Comparison of ENCODE assay signal across 8 cellular contexts in genomic region chr19:15629003-15629880, GRCh38. TPM values are rescaled to one million over a fixed set of nuclear protein-coding genes. Genes with fewer than 3 reads are reported as not detected.
DNase-seq lines count a peak whose midpoint lies in the region; ATAC-seq, FAIRE-seq and TF ChIP-seq lines count a peak whose summit lies in the region.

No MANE protein-coding gene starts in this region.

- no peak for TF ChIP-seq EP300 in transverse colon (IDR thresholded peaks at IDR 0.05; ENCODE audit: low read depth)

- DNase-seq in D721Med (ENCODE audit: insufficient read length, low spot score) (no peak), SJCRH30 (peak; percentile 68 to 81), activated gamma-delta T cell (lab: John Stamatoyannopoulos, UW) (peak; percentile 50), globus pallidus (ENCODE audit: low spot score) (peak; percentile 39), pancreas (peak; percentile 63 to 99 (median 88)), transverse colon (peak; percentile 92), epidermal melanocyte (ENCODE audit: insufficient read length, low spot score) (no peak)

- TF ChIP-seq POLR2A in transverse colon (IDR thresholded peaks at IDR 0.05), result no peak

- peak; percentile 96 to 100 (median 100) for ATAC-seq in pancreas

- in situ Hi-C loops in transverse colon (cut with MboI; ENCODE audit: low pct_ligation_motif_present in 1 of 4, low pct_unique_long_range_greater_than_20kb in 1 of 4, low sequenced_read_pairs in 3 of 4), result loop anchor here (10.0 to 25.0 kb wide), 3 partner anchors 183 to 558 kb away; partner anchors contain the start of genes FAM32A (in 4 of the 4), AP1M1 (in 3 of the 4) and OR10H1 (in 2 of the 4)

- no peaks in the 10 kb centered on the region for H3K36me3 ChIP-seq in KMS-11 (ENCODE audit: insufficient read depth)
- H3K36me3 ChIP-seq in SJCRH30, result no peaks in the 10 kb centered on the region
- H3K36me3 ChIP-seq in pancreas, result no peaks in the 10 kb centered on the region
- H3K36me3 ChIP-seq in transverse colon, result no peaks in the 10 kb centered on the region

- H3K79me2 ChIP-seq in KMS-11 (ENCODE audit: insufficient read depth, low read depth), result no peaks in the 10 kb centered on the region

- H3K9ac ChIP-seq in KMS-11, result no peak overlapping the region

- peaks cover 5% of the 10 kb centered on the region; the same call in 1 of the 2 replicates for H3K27me3 ChIP-seq in KMS-11 (ENCODE audit: insufficient read depth, low read depth)
- H3K27me3 ChIP-seq in SJCRH30, result no peaks in the 10 kb centered on the region
- peaks cover 0 to 8% (median 4%) of the 10 kb centered on the region in 4 donors for H3K27me3 ChIP-seq in pancreas
- peaks cover 4% of the 10 kb centered on the region for H3K27me3 ChIP-seq in transverse colon

- H4K20me1 ChIP-seq in KMS-11 (ENCODE audit: insufficient read depth), result no peaks in the 10 kb centered on the region

- H3K4me1 ChIP-seq in KMS-11 (ENCODE audit: low read depth, poor library complexity, severe bottlenecking) (no peaks in the 10 kb centered on the region), SJCRH30 (no peaks in the 10 kb centered on the region), pancreas (no peaks in the 10 kb centered on the region), transverse colon (peaks cover 0 to 4% (median 0%) of the 10 kb centered on the region in 4 donors)

- FAIRE-seq in D721Med (lab: Jason Lieb, UNC) (no peak), pancreas (lab: Jason Lieb, UNC) (no peak)

- no peak overlapping the region for H3K4me2 ChIP-seq in KMS-11

- H3K9me3 ChIP-seq in SJCRH30 (replicated peaks), result no peaks in the 10 kb centered on the region
- no peaks in the 10 kb centered on the region for H3K9me3 ChIP-seq in pancreas
- no peaks in the 10 kb centered on the region for H3K9me3 ChIP-seq in transverse colon

- H2AFZ ChIP-seq in KMS-11 (ENCODE audit: low read depth), result no peak overlapping the region

- WGBS in pancreas, 2 donors, result 9 to 17% methylated on average over 25 of the region's 25 CpGs
- 0 to 17% methylated on average over 1 to 25 of the region's 25 CpGs for WGBS in transverse colon (ENCODE audit: low coverage in 1 of 2), 2 donors

- H3K27ac ChIP-seq in KMS-11 (no peak overlapping the region), SJCRH30 (no peak overlapping the region), pancreas (no peak overlapping the region), transverse colon (no peak overlapping the region)

- intact Hi-C loops in pancreas (cut with DNase I) (loop anchor here in 1 of 3 donors (10.0 kb wide), 1 partner anchor 246 kb away; no protein-coding TSS in a partner anchor), transverse colon (cut with DNase I; ENCODE audit: low total_unique reads) (loop anchor here (2.0 to 10.0 kb wide), 2 partner anchors 186 to 556 kb away; partner anchors contain the start of genes FAM32A and OR10H1)

- H3K4me3 ChIP-seq in KMS-11 (IDR thresholded peaks at IDR 0.05; ENCODE audit: insufficient read depth, low read depth, low read length) (no peak overlapping the region), SJCRH30 (no peak overlapping the region), pancreas (no peak overlapping the region), transverse colon (peak overlapping the region in 1 of 4 donors; percentile 6)

- peak; percentile 77 for TF ChIP-seq CTCF in D721Med (IDR thresholded peaks at IDR 0.05; ENCODE audit: insufficient read depth, missing control alignments)
- TF ChIP-seq CTCF in KMS-11 (conservative IDR thresholded peaks at IDR 0.05; ENCODE audit: low read depth, low read length), result peak; percentile 86
- peak; percentile 89 to 97 (median 96) for TF ChIP-seq CTCF in pancreas (IDR thresholded peaks at IDR 0.05)
- peak; percentile 97 to 99 (median 99) for TF ChIP-seq CTCF in transverse colon (IDR thresholded peaks at IDR 0.05)

RNA-seq across cellular contexts. Expression of gene CYP4F3, which starts 11.5 kb away (rescaled TPM):
- total RNA-seq in SJCRH30 (2014; rRNA removed; shearing (Covaris generic)), result not detected in 2 replicates
- 1 to 10 TPM in 1 of 6 donors, under 1 TPM in 5; 0.25 to 1.1 (median 0.47) TPM for total RNA-seq in pancreas
- polyA plus RNA-seq in pancreas, result 1 to 10 TPM in 1 of 2 donors, under 1 TPM in 1; 0.23 to 1.8 TPM
- 10 to 100 TPM; 12.4 to 22.7 (median 16.2) TPM for total RNA-seq in transverse colon

RNA-seq across cellular contexts. Expression of gene CYP4F8, which starts 14.2 kb away (rescaled TPM):
- not detected in 2 replicates for total RNA-seq in SJCRH30 (2014; rRNA removed; shearing (Covaris generic))
- total RNA-seq in pancreas (not detected), transverse colon (not detected)
- not detected for polyA plus RNA-seq in pancreas

RNA-seq across cellular contexts. Expression of gene CYP4F12, which starts 43.6 kb away (rescaled TPM):
- total RNA-seq in SJCRH30 (2014; rRNA removed; shearing (Covaris generic)), result not detected in 2 replicates
- 1 to 10 TPM in 1 of 6 donors, under 1 TPM in 5; 0.28 to 2.0 (median 0.63) TPM for total RNA-seq in pancreas
- polyA plus RNA-seq in pancreas, result 1 to 10 TPM; 3.4 to 6.1 TPM
- 100 to 1,000 TPM; 229 to 406 (median 273) TPM for total RNA-seq in transverse colon

Comparison
In these comparisons a context has a peak if more than half of its experiments do, and no peak if none do; other contexts are left out.
1. DNase-seq: peak in SJCRH30 (2 of 2), activated gamma-delta T cell (single experiment), globus pallidus (single experiment), pancreas (6 of 6) and transverse colon (single experiment); none in D721Med (single experiment) and epidermal melanocyte (single experiment).
2. RNA of gene CYP4F3, which starts 11.5 kb away (total RNA-seq): 12.4 to 22.7 TPM in transverse colon; 0.25 to 1.1 TPM in pancreas and not detected in SJCRH30; every median in the first group is over 4 times any median in the second.
3. RNA of gene CYP4F12, which starts 43.6 kb away (total RNA-seq): 229 to 406 TPM in transverse colon; 0.28 to 2.0 TPM in pancreas and not detected in SJCRH30; every median in the first group is over 10 times any median in the second.
4. Peak in every context shown above with its lines, with median percentiles within 50 percentile points of each other: CTCF ChIP-seq.